In the genomic region with DNA sequence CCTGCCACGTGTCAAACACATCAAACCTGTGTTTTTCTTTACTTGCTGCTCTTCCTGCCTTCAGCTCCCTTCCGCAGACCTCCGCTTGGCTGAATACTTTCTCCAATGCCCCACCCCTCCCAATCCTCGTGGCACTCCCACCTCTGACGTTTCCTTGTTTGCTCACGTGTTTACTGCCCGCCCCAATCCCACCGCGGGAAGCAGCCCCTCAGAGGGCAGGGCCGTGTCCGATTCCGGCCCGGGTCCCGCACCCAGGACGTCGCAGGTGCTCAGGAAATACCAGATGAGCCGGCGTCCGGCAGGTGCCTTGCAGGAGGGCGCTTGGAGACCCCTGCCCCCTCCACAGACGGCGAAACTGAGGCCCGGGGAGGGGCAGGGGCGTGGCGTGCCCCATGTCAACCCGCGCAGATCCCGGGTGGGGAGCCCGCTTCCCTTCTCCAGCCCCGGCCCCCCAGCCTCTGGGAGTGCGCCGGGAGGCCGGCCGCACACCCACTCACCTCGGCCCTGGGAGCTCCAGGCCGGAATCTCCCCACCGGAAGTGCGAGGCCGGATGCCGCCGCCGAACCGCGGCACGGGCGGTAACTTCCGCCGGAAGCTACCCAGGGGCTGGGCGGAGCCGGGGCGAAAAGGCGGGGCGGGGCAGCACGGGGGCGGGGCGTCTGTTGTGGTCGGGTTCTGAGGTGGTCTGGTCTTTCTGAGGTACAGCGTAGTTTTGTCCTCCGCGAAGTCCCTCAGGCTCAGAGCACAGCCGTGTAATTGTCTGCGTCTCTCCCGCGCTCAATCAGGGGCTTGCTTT, we compare ENCODE assay signal across 8 cellular contexts. TPM values are rescaled to one million over a fixed set of nuclear protein-coding genes. Genes with fewer than 3 reads are reported as not detected.
DNase-seq lines count a peak whose midpoint lies in the region; ATAC-seq and TF ChIP-seq lines count a peak whose summit lies in the region.

No MANE protein-coding gene starts in this region.

- H3K9me3 ChIP-seq in duodenal mucosa (ENCODE audit: control insufficient read depth in 1 of 2, low read length in 2 of 2): no peaks in the 10 kb centered on the region

- intact Hi-C loops in lower leg skin (cut with DNase I; ENCODE audit: low total_unique reads): loop anchor here (5.0 kb wide), 1 partner anchor 1457 kb away; no protein-coding TSS in a partner anchor

- peak overlapping the region; percentile 93 for H3K4me3 Mint-ChIP-seq in activated CD4-positive, alpha-beta memory T cell treated with anti-CD3 and anti-CD28 coated beads, Interleukin-2, amount 10 ng/mL, durations not matched to agents 7 days and 5 days

- CTCF ChIA-PET in activated CD4-positive, alpha-beta memory T cell treated with anti-CD3 and anti-CD28 coated beads, Interleukin-2, amount 10 ng/mL, durations not matched to agents 7 days and 5 days (lab: Charles Lee): interaction anchor here (1.0 to 1.9 kb wide), 6 partner anchors 9 to 48 kb away, joined by 3 to 9 read pairs (median 6); a partner anchor contains a TSS

- no peaks in the 10 kb centered on the region for H3K27me3 Mint-ChIP-seq in activated CD4-positive, alpha-beta memory T cell treated with anti-CD3 and anti-CD28 coated beads, Interleukin-2, amount 10 ng/mL, durations not matched to agents 7 days and 5 days

- H3K9ac ChIP-seq in duodenal mucosa (ENCODE audit: low read depth in 1 of 2, low read length in 2 of 2): peak overlapping the region; percentile 91

- H3K27me3 ChIP-seq in duodenal mucosa (ENCODE audit: control insufficient read depth in 1 of 2, insufficient read depth in 2 of 2, low read length in 2 of 2): no peaks in the 10 kb centered on the region

- DNase-seq in AML-193 (lab: John Stamatoyannopoulos, UW) (peak; percentile 53 to 74), NCI-H774 (lab: John Stamatoyannopoulos, UW) (peak; percentile 76), lower leg skin (ENCODE audit: low spot score in 2 of 2) (peak; percentile 85 to 96)
- DNase-seq in activated CD4-positive, alpha-beta memory T cell treated with anti-CD3 and anti-CD28 coated beads, Interleukin-2, amount 10 ng/mL, durations not matched to agents 7 days and 5 days: peak; percentile 88
- peak; percentile 84 for DNase-seq in stimulated activated CD4-positive, alpha-beta T cell treated with anti-CD3 and anti-CD28 coated beads, Interleukin-4, amount 100 ng/mL, for 24 hours

- peaks cover 33 to 50% of the 10 kb centered on the region in 2 donors for H3K4me1 ChIP-seq in duodenal mucosa (ENCODE audit: control insufficient read depth in 1 of 2, insufficient read depth in 2 of 2, low read length in 2 of 2)

- TF ChIP-seq POLR2A in GM19099 (IDR thresholded peaks at IDR 0.05; ENCODE audit: extremely low read depth, insufficient read length, low read depth) (peak; percentile 91), lower leg skin (IDR thresholded peaks at IDR 0.05) (no peak)

- peaks cover 20 to 54% of the 10 kb centered on the region in 2 donors for H3K36me3 ChIP-seq in duodenal mucosa (ENCODE audit: control insufficient read depth in 1 of 2, insufficient read depth in 2 of 2, low read length in 2 of 2)

- peaks cover 81% of the 10 kb centered on the region for H3K36me3 Mint-ChIP-seq in activated CD4-positive, alpha-beta memory T cell treated with anti-CD3 and anti-CD28 coated beads, Interleukin-2, amount 10 ng/mL, durations not matched to agents 7 days and 5 days (ENCODE audit: low read depth)

- POLR2A ChIA-PET in activated CD4-positive, alpha-beta memory T cell treated with anti-CD3 and anti-CD28 coated beads, Interleukin-2, amount 10 ng/mL, durations not matched to agents 7 days and 5 days (lab: Charles Lee): interaction anchor here (0.6 to 3.5 kb wide), 20 partner anchors 8 to 992 kb away, joined by 3 to 13 read pairs (median 4); a partner anchor contains a TSS

- WGBS in lower leg skin, 2 donors: 1% methylated on average over 30 to 46 of the region's 64 CpGs

- peak overlapping the region; percentile 91 for H3K27ac Mint-ChIP-seq in activated CD4-positive, alpha-beta memory T cell treated with anti-CD3 and anti-CD28 coated beads, Interleukin-2, amount 10 ng/mL, durations not matched to agents 7 days and 5 days

- no peaks in the 10 kb centered on the region for H3K9me3 Mint-ChIP-seq in activated CD4-positive, alpha-beta memory T cell treated with anti-CD3 and anti-CD28 coated beads, Interleukin-2, amount 10 ng/mL, durations not matched to agents 7 days and 5 days

- TF ChIP-seq CTCF in lower leg skin (IDR thresholded peaks at IDR 0.05): no peak

- H3K4me3 ChIP-seq in duodenal mucosa (ENCODE audit: low read depth in 1 of 2, low read length in 2 of 2) (peak overlapping the region; percentile 92 to 95), lower leg skin (ENCODE audit: low read depth, poor library complexity, severe bottlenecking) (peak overlapping the region; percentile 97)

- H3K4me1 Mint-ChIP-seq in activated CD4-positive, alpha-beta memory T cell treated with anti-CD3 and anti-CD28 coated beads, Interleukin-2, amount 10 ng/mL, durations not matched to agents 7 days and 5 days: peaks cover 74% of the 10 kb centered on the region

- peak overlapping the region; percentile 99 for H3K27ac ChIP-seq in duodenal mucosa (ENCODE audit: low read depth, low read length)

- ATAC-seq in HG03432 (IDR thresholded peaks at IDR 0.05; ENCODE audit: unreplicated experiment): peak; percentile 85

RNA-seq across cellular contexts. Expression of a gene that starts 42.3 kb away (rescaled TPM):
- total RNA-seq in activated CD4-positive, alpha-beta memory T cell treated with anti-CD3 and anti-CD28 coated beads, Interleukin-2, amount 10 ng/mL, durations not matched to agents 7 days and 5 days: 10 to 100 TPM; 85.6 to 97.6 TPM
- 10 to 100 TPM; 37.4 to 46.7 (median 40.7) TPM for total RNA-seq in lower leg skin

RNA-seq across cellular contexts. Expression of a gene that starts 55.8 kb away (rescaled TPM):
- total RNA-seq in activated CD4-positive, alpha-beta memory T cell treated with anti-CD3 and anti-CD28 coated beads, Interleukin-2, amount 10 ng/mL, durations not matched to agents 7 days and 5 days: not detected
- total RNA-seq in lower leg skin: 1 to 10 TPM; 1.6 to 3.0 (median 2.0) TPM

Comparison
In these comparisons a context has a peak if more than half of its experiments do, and no peak if none do; other contexts are left out.
1. Peak in every context shown above with its lines: DNase-seq, ATAC-seq, H3K4me3 ChIP-seq and H3K27ac ChIP-seq.